Comparison of ENCODE assay signal across 8 cellular contexts in genomic region chr22:38706101-38706884, GRCh38. TPM values are rescaled to one million over a fixed set of nuclear protein-coding genes. Genes with fewer than 3 reads are reported as not detected.
DNase-seq lines count a peak whose midpoint lies in the region; ATAC-seq and TF ChIP-seq lines count a peak whose summit lies in the region.

No MANE protein-coding gene starts in this region.

- peak overlapping the region; percentile 90 for H3K27ac Mint-ChIP-seq in activated T-helper 17 cell treated with anti-CD3 and anti-CD28 coated beads, Interleukin-2, amount 50 U/mL, for 72 hours

- H3K23ac ChIP-seq in neuronal stem cell (ENCODE audit: low read depth, low read length, poor library complexity), result peak overlapping the region; percentile 81

- ATAC-seq in GM19397 (IDR thresholded peaks at IDR 0.05; ENCODE audit: unreplicated experiment) (peak; percentile 5), foreskin keratinocyte (no peak)
- no peak for ATAC-seq in activated T-helper 17 cell treated with anti-CD3 and anti-CD28 coated beads, Interleukin-2, amount 50 U/mL, for 72 hours (replicated peaks)

- H3K4me3 ChIP-seq in MG63, result peak overlapping the region; percentile 96
- peak overlapping the region; percentile 76 to 99 for H3K4me3 ChIP-seq in neuronal stem cell (ENCODE audit: low read length in 2 of 2)
- peak overlapping the region; percentile 75 to 91 for H3K4me3 ChIP-seq in uterus

- H3K36me3 Mint-ChIP-seq in activated T-helper 17 cell treated with anti-CD3 and anti-CD28 coated beads, Interleukin-2, amount 50 U/mL, for 72 hours (ENCODE audit: low read depth), result peaks cover 53% of the 10 kb centered on the region

- H3K27me3 Mint-ChIP-seq in activated T-helper 17 cell treated with anti-CD3 and anti-CD28 coated beads, Interleukin-2, amount 50 U/mL, for 72 hours, result no peaks in the 10 kb centered on the region

- DNase-seq in Ammon's horn (ENCODE audit: low spot score), result peak; percentile 49
- peak; percentile 36 for DNase-seq in MG63
- DNase-seq in foreskin keratinocyte, result peak in 1 of 2 donors; percentile 33
- no peak for DNase-seq in neuronal stem cell (ENCODE audit: low spot score)
- peak; percentile 41 to 54 for DNase-seq in uterus
- DNase-seq in kidney glomerular epithelial cell (lab: John Stamatoyannopoulos, UW), result no peak

- peak overlapping the region; percentile 74 for H3K4me2 ChIP-seq in neuronal stem cell (ENCODE audit: insufficient read depth, low read length, poor library complexity, severe bottlenecking)

- peak overlapping the region; percentile 81 for H3K27ac ChIP-seq in foreskin keratinocyte
- peak overlapping the region; percentile 43 for H3K27ac ChIP-seq in neuronal stem cell (replicated peaks; ENCODE audit: low read length)
- H3K27ac ChIP-seq in uterus, result peak overlapping the region; percentile 94 to 95

- peak overlapping the region; percentile 96 for H3K18ac ChIP-seq in neuronal stem cell (ENCODE audit: low read length)

- no peak for TF ChIP-seq CTCF in foreskin keratinocyte (conservative IDR thresholded peaks at IDR 0.05)
- TF ChIP-seq CTCF in uterus (IDR thresholded peaks at IDR 0.05), result no peak

- no peaks in the 10 kb centered on the region for H3K9me3 Mint-ChIP-seq in activated T-helper 17 cell treated with anti-CD3 and anti-CD28 coated beads, Interleukin-2, amount 50 U/mL, for 72 hours

- H3K36me3 ChIP-seq in MG63, result peaks cover 23% of the 10 kb centered on the region
- H3K36me3 ChIP-seq in neuronal stem cell (replicated peaks in 1 of 2; ENCODE audit: control insufficient read depth in 2 of 2, insufficient read depth in 2 of 2, low read length in 2 of 2), result peaks cover 6 to 30% of the 10 kb centered on the region in 2 donors
- no peaks in the 10 kb centered on the region for H3K36me3 ChIP-seq in uterus

- peak overlapping the region; percentile 27 for H3K14ac ChIP-seq in neuronal stem cell (ENCODE audit: low read length)

- peak overlapping the region; percentile 98 for H3K4me3 Mint-ChIP-seq in activated T-helper 17 cell treated with anti-CD3 and anti-CD28 coated beads, Interleukin-2, amount 50 U/mL, for 72 hours

- WGBS in neuronal stem cell (ENCODE audit: extremely low coverage in 2 of 2, insufficient read length in 2 of 2, insufficient replicate concordance in 1 of 2), 2 donors, result no CpG with 5 or more reads among the region's 80 CpGs

- H2AK5ac ChIP-seq in neuronal stem cell (ENCODE audit: low read depth, low read length), result no peak overlapping the region

- intact Hi-C loops in uterus (cut with DNase I; ENCODE audit: low total_unique reads), result no loop called here

- no peak overlapping the region for H3K4ac ChIP-seq in neuronal stem cell (ENCODE audit: low read length)

- H3K4me1 Mint-ChIP-seq in activated T-helper 17 cell treated with anti-CD3 and anti-CD28 coated beads, Interleukin-2, amount 50 U/mL, for 72 hours, result peaks cover 41% of the 10 kb centered on the region

- no peak for TF ChIP-seq POLR2A in uterus (IDR thresholded peaks at IDR 0.05)

- peak overlapping the region; percentile 90 for H2AFZ ChIP-seq in neuronal stem cell (ENCODE audit: low read length)

- H2BK120ac ChIP-seq in neuronal stem cell (ENCODE audit: low read depth, low read length), result no peak overlapping the region

- H2BK5ac ChIP-seq in neuronal stem cell (ENCODE audit: low read length), result no peak overlapping the region

- no peak overlapping the region for H4K91ac ChIP-seq in neuronal stem cell (ENCODE audit: low read depth, low read length, poor library complexity)

- H3K9me3 ChIP-seq in MG63 (no peaks in the 10 kb centered on the region; the same call in 1 of the 2 replicates), neuronal stem cell (replicated peaks in 1 of 2; ENCODE audit: control insufficient read depth in 2 of 2, insufficient read depth in 1 of 2, low read depth in 1 of 2, low read length in 2 of 2) (no peaks in the 10 kb centered on the region), uterus (no peaks in the 10 kb centered on the region)

- H2BK12ac ChIP-seq in neuronal stem cell (ENCODE audit: low read length), result no peak overlapping the region

- H3K27me3 ChIP-seq in MG63 (no peaks in the 10 kb centered on the region), foreskin keratinocyte (no peaks in the 10 kb centered on the region), neuronal stem cell (ENCODE audit: control insufficient read depth in 3 of 3, insufficient read depth in 3 of 3, low read depth in 1 of 3, low read length in 3 of 3) (no peaks in the 10 kb centered on the region), uterus (no peaks in the 10 kb centered on the region)

- peak overlapping the region; percentile 23 for H2BK15ac ChIP-seq in neuronal stem cell (ENCODE audit: low read length)

- no peak overlapping the region for H4K8ac ChIP-seq in neuronal stem cell (ENCODE audit: low read depth, low read length)

- H3K4me1 ChIP-seq in foreskin keratinocyte (peaks cover 16% of the 10 kb centered on the region), neuronal stem cell (ENCODE audit: control insufficient read depth in 2 of 2, insufficient read depth in 1 of 2, low read depth in 1 of 2, low read length in 2 of 2) (peaks cover 13 to 18% of the 10 kb centered on the region in 2 donors), uterus (peaks cover 0 to 3% of the 10 kb centered on the region in 2 donors)

- H3K9ac ChIP-seq in neuronal stem cell (ENCODE audit: low read depth, low read length, poor library complexity), result peak overlapping the region; percentile 95

- peaks cover 6% of the 10 kb centered on the region for H3K79me1 ChIP-seq in neuronal stem cell (ENCODE audit: low read depth, low read length)

RNA-seq across cellular contexts. Expression of gene GTPBP1, which starts 0.5 kb away (rescaled TPM):
- total RNA-seq in MG63 (2014; rRNA removed; shearing (Covaris generic); ENCODE audit: low replicate concordance), result 19.4 and 22.0 TPM in 2 replicates
- total RNA-seq in activated T-helper 17 cell treated with anti-CD3 and anti-CD28 coated beads, Interleukin-2, amount 50 U/mL, for 72 hours, result 10 to 100 TPM; 70.6 to 92.3 TPM
- total RNA-seq in foreskin keratinocyte (27.5 and 33.2 TPM in 2 replicates), uterus (10 to 100 TPM; 16.2 to 71.5 (median 56.1) TPM)
- 13.1 and 13.5 TPM in 2 replicates for polyA plus RNA-seq in foreskin keratinocyte
- polyA plus RNA-seq in neuronal stem cell (2013, experiment 1 of 2), result 47.8 TPM
- 48.3 TPM for polyA plus RNA-seq in neuronal stem cell (2013, experiment 2 of 2)

RNA-seq across cellular contexts. Expression of gene JOSD1, which starts 5.5 kb away (rescaled TPM):
- 47.5 and 113 TPM in 2 replicates for total RNA-seq in MG63 (2014; rRNA removed; shearing (Covaris generic); ENCODE audit: low replicate concordance)
- 100 to 1,000 TPM in 1 of 2 donors, 10 to 100 TPM in 1; 80.1 to 104 TPM for total RNA-seq in activated T-helper 17 cell treated with anti-CD3 and anti-CD28 coated beads, Interleukin-2, amount 50 U/mL, for 72 hours
- total RNA-seq in foreskin keratinocyte (52.3 and 55.9 TPM in 2 replicates), uterus (10 to 100 TPM; 24.4 to 57.9 (median 40.2) TPM)
- 30.6 and 32.4 TPM in 2 replicates for polyA plus RNA-seq in foreskin keratinocyte
- polyA plus RNA-seq in neuronal stem cell (2013, experiment 1 of 2), result 22.9 TPM
- polyA plus RNA-seq in neuronal stem cell (2013, experiment 2 of 2), result 21.5 TPM

RNA-seq across cellular contexts. Expression of gene TOMM22, which starts 24.5 kb away (rescaled TPM):
- 110 and 257 TPM in 2 replicates for total RNA-seq in MG63 (2014; rRNA removed; shearing (Covaris generic); ENCODE audit: low replicate concordance)
- total RNA-seq in activated T-helper 17 cell treated with anti-CD3 and anti-CD28 coated beads, Interleukin-2, amount 50 U/mL, for 72 hours, result 100 to 1,000 TPM in 1 of 2 donors, 10 to 100 TPM in 1; 59.9 to 138 TPM
- 81.5 and 83.3 TPM in 2 replicates for total RNA-seq in foreskin keratinocyte
- 107 and 127 TPM in 2 replicates for polyA plus RNA-seq in foreskin keratinocyte
- polyA plus RNA-seq in neuronal stem cell (2013, experiment 1 of 2), result 62.5 TPM
- polyA plus RNA-seq in neuronal stem cell (2013, experiment 2 of 2), result 63.9 TPM
- 10 to 100 TPM; 17.6 to 62.5 (median 48.4) TPM for total RNA-seq in uterus

RNA-seq across cellular contexts. Expression of gene SUN2, which starts 49.5 kb away (rescaled TPM):
- 126 and 182 TPM in 2 replicates for total RNA-seq in MG63 (2014; rRNA removed; shearing (Covaris generic); ENCODE audit: low replicate concordance)
- 100 to 1,000 TPM; 193 to 216 TPM for total RNA-seq in activated T-helper 17 cell treated with anti-CD3 and anti-CD28 coated beads, Interleukin-2, amount 50 U/mL, for 72 hours
- total RNA-seq in foreskin keratinocyte, result 47.7 and 48.4 TPM in 2 replicates
- polyA plus RNA-seq in foreskin keratinocyte, result 29.9 and 33.0 TPM in 2 replicates
- polyA plus RNA-seq in neuronal stem cell (2013, experiment 1 of 2), result 19.4 TPM
- polyA plus RNA-seq in neuronal stem cell (2013, experiment 2 of 2), result 19.4 TPM
- 100 to 1,000 TPM; 118 to 285 (median 175) TPM for total RNA-seq in uterus

RNA-seq across cellular contexts. Expression of gene CBY1, which starts 49.9 kb away (rescaled TPM):
- 29.5 and 33.8 TPM in 2 replicates for total RNA-seq in MG63 (2014; rRNA removed; shearing (Covaris generic); ENCODE audit: low replicate concordance)
- 10 to 100 TPM; 10.4 to 11.5 TPM for total RNA-seq in activated T-helper 17 cell treated with anti-CD3 and anti-CD28 coated beads, Interleukin-2, amount 50 U/mL, for 72 hours
- total RNA-seq in foreskin keratinocyte (26.9 and 34.9 TPM in 2 replicates), uterus (10 to 100 TPM; 10.5 to 42.8 (median 28.6) TPM)
- 50.8 and 52.4 TPM in 2 replicates for polyA plus RNA-seq in foreskin keratinocyte
- polyA plus RNA-seq in neuronal stem cell (2013, experiment 1 of 2), result 39.4 TPM
- 40.4 TPM for polyA plus RNA-seq in neuronal stem cell (2013, experiment 2 of 2)

Comparison
In these comparisons a context has a peak if more than half of its experiments do, and no peak if none do; other contexts are left out.
1. DNase-seq: peak in Ammon's horn (single experiment), MG63 (single experiment) and uterus (2 of 2); none in neuronal stem cell (single experiment) and kidney glomerular epithelial cell (single experiment).
2. H3K27ac ChIP-seq: peak in every context shown above with its lines; median percentile 94 in uterus; 81 in foreskin keratinocyte; 43 in neuronal stem cell.
3. Peak in every context shown above with its lines, with median percentiles within 50 percentile points of each other: H3K4me3 ChIP-seq.